Comparison of ENCODE assay signal across 2 cellular contexts in genomic region chr10:72098301-72099053, GRCh38.
TF ChIP-seq lines count a peak whose summit lies in the region.

No MANE protein-coding gene starts in this region.

TF ChIP-seq in HEK293T, 16 proteins besides CTCF, POLR2A, EP300 and RAD21:
- TF ChIP-seq PKNOX1 (IDR thresholded peaks at IDR 0.05) (peak; percentile 96), ZNF384 (IDR thresholded peaks at IDR 0.05) (no peak), FOXK2 (IDR thresholded peaks at IDR 0.05) (no peak), BHLHE40 (IDR thresholded peaks at IDR 0.05; ENCODE audit: borderline replicate concordance) (no peak), FOXM1 (IDR thresholded peaks at IDR 0.05; ENCODE audit: borderline replicate concordance) (no peak)

TF ChIP-seq in K562, 482 proteins besides CTCF, POLR2A, EP300 and RAD21 (continued from another document and continues in another):
- TF ChIP-seq ZNF318 (IDR thresholded peaks at IDR 0.05; ENCODE audit: borderline replicate concordance in 1 of 2, low read depth in 1 of 2) (0 out of 4 replicates have a peak, but pooled peaks of 1 of the 2 experiments have one; percentile 75), PBX2 (CRISPR knock-in tag; IDR thresholded peaks at IDR 0.05; ENCODE audit: low read depth) (peak; percentile 68), PBX2 (tag; conservative IDR thresholded peaks at IDR 0.05; ENCODE audit: low read depth) (peak; percentile 97), SMARCA4 (IDR thresholded peaks at IDR 0.05) (peak; percentile 83), LEF1 (IDR thresholded peaks at IDR 0.05) (peak; percentile 69; the same call in 1 of the 2 replicates), ATF1 (CRISPR knock-in tag; IDR thresholded peaks at IDR 0.05) (no peak), ATF1 (tag; IDR thresholded peaks at IDR 0.05) (peak; percentile 93), NBN (IDR thresholded peaks at IDR 0.05; ENCODE audit: low read depth) (no peak), GTF2A2 (tag; IDR thresholded peaks at IDR 0.05) (no peak), PTTG1 (tag; IDR thresholded peaks at IDR 0.05; ENCODE audit: low read depth) (no peak), RBM34 (IDR thresholded peaks at IDR 0.05; ENCODE audit: borderline replicate concordance, insufficient read depth, low read length) (no peak), SMARCC2 (IDR thresholded peaks at IDR 0.05; ENCODE audit: low read depth) (no peak), PML (IDR thresholded peaks at IDR 0.05; ENCODE audit: low read length) (peak; percentile 24; the same call in 1 of the 2 replicates), PCBP2 (IDR thresholded peaks at IDR 0.05; ENCODE audit: low read depth, low read length, poor library complexity, severe bottlenecking) (no peak), TCF3 (CRISPR knock-in tag; IDR thresholded peaks at IDR 0.05) (peak; percentile 33), ZFP36 (IDR thresholded peaks at IDR 0.05; ENCODE audit: low read depth, low read length, partially characterized antibody) (no peak), ELF4 (CRISPR knock-in tag; IDR thresholded peaks at IDR 0.05) (0 out of 2 replicates have a peak, but pooled peaks have one; percentile 20), RCOR1 (IDR thresholded peaks at IDR 0.05; ENCODE audit: borderline replicate concordance in 1 of 2, low read depth in 2 of 2, low read length in 2 of 2) (peak in 1 of 2 experiments; percentile 38; a peak in 1 of 4 replicates), GATAD2B (IDR thresholded peaks at IDR 0.05; ENCODE audit: borderline replicate concordance) (peak; percentile 59; the same call in 1 of the 2 replicates), FOXJ3 (CRISPR knock-in tag; IDR thresholded peaks at IDR 0.05) (no peak), SMAD1 (IDR thresholded peaks at IDR 0.05; ENCODE audit: low read depth, low read length, partially characterized antibody) (no peak), ZNF197 (CRISPR knock-in tag; IDR thresholded peaks at IDR 0.05; ENCODE audit: low read depth) (no peak), SIRT6 (IDR thresholded peaks at IDR 0.05; ENCODE audit: low read depth, low read length) (no peak), DACH1 (IDR thresholded peaks at IDR 0.05; ENCODE audit: partially characterized antibody) (no peak), ZFX (CRISPR knock-in tag; IDR thresholded peaks at IDR 0.05) (no peak), ZNF274 (IDR thresholded peaks at IDR 0.05; ENCODE audit: borderline replicate concordance, low read depth, low read length) (no peak), RB1 (IDR thresholded peaks at IDR 0.05; ENCODE audit: low read depth) (no peak), SMARCE1 (IDR thresholded peaks at IDR 0.05) (peak; percentile 88), MEIS2 (IDR thresholded peaks at IDR 0.05; ENCODE audit: partially characterized antibody) (peak; percentile 100), SOX6 (IDR thresholded peaks at IDR 0.05) (peak; percentile 57; the same call in 1 of the 2 replicates), TSC22D4 (tag; IDR thresholded peaks at IDR 0.05) (no peak), GATA2 (CRISPR knock-in tag; IDR thresholded peaks at IDR 0.05) (peak; percentile 54; the same call in 1 of the 2 replicates), CREM (IDR thresholded peaks at IDR 0.05; ENCODE audit: low read depth) (peak; percentile 90), NCOR1 (IDR thresholded peaks at IDR 0.05) (peak; percentile 30; the same call in 1 of the 2 replicates), DPF2 (IDR thresholded peaks at IDR 0.05) (peak; percentile 82; the same call in 1 of the 2 replicates), ZNF384 (IDR thresholded peaks at IDR 0.05; ENCODE audit: low read depth, low read length) (no peak), HES1 (IDR thresholded peaks at IDR 0.05; ENCODE audit: low read depth) (0 out of 2 replicates have a peak, but pooled peaks have one; percentile 44), PKNOX1 (IDR thresholded peaks at IDR 0.05) (peak; percentile 97), ELF2 (CRISPR knock-in tag; IDR thresholded peaks at IDR 0.05) (no peak), RHOXF2B (CRISPR knock-in tag; conservative IDR thresholded peaks at IDR 0.05) (no peak)
- TF ChIP-seq, protein P1, sequence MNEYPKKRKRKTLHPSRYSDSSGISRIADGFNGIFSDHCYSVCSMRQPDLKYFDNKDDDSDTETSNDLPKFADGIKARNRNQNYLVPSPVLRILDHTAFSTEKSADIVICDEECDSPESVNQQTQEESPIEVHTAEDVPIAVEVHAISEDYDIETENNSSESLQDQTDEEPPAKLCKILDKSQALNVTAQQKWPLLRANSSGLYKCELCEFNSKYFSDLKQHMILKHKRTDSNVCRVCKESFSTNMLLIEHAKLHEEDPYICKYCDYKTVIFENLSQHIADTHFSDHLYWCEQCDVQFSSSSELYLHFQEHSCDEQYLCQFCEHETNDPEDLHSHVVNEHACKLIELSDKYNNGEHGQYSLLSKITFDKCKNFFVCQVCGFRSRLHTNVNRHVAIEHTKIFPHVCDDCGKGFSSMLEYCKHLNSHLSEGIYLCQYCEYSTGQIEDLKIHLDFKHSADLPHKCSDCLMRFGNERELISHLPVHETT (CRISPR knock-in tag; conservative IDR thresholded peaks at IDR 0.05 in 1 of 2, IDR thresholded peaks at IDR 0.05 in 1 of 2), result no peak
- TF ChIP-seq, protein P2, sequence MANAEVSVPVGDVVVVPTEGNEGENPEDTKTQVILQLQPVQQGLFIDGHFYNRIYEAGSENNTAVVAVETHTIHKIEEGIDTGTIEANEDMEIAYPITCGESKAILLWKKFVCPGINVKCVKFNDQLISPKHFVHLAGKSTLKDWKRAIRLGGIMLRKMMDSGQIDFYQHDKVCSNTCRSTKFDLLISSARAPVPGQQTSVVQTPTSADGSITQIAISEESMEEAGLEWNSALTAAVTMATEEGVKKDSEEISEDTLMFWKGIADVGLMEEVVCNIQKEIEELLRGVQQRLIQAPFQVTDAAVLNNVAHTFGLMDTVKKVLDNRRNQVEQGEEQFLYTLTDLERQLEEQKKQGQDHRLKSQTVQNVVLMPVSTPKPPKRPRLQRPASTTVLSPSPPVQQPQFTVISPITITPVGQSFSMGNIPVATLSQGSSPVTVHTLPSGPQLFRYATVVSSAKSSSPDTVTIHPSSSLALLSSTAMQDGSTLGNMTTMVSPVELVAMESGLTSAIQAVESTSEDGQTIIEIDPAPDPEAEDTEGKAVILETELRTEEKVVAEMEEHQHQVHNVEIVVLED (CRISPR knock-in tag; IDR thresholded peaks at IDR 0.05), result no peak
- TF ChIP-seq, protein P3, sequence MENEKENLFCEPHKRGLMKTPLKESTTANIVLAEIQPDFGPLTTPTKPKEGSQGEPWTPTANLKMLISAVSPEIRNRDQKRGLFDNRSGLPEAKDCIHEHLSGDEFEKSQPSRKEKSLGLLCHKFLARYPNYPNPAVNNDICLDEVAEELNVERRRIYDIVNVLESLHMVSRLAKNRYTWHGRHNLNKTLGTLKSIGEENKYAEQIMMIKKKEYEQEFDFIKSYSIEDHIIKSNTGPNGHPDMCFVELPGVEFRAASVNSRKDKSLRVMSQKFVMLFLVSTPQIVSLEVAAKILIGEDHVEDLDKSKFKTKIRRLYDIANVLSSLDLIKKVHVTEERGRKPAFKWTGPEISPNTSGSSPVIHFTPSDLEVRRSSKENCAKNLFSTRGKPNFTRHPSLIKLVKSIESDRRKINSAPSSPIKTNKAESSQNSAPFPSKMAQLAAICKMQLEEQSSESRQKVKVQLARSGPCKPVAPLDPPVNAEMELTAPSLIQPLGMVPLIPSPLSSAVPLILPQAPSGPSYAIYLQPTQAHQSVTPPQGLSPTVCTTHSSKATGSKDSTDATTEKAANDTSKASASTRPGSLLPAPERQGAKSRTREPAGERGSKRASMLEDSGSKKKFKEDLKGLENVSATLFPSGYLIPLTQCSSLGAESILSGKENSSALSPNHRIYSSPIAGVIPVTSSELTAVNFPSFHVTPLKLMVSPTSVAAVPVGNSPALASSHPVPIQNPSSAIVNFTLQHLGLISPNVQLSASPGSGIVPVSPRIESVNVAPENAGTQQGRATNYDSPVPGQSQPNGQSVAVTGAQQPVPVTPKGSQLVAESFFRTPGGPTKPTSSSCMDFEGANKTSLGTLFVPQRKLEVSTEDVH (IDR thresholded peaks at IDR 0.05; ENCODE audit: low read depth, partially characterized antibody), result peak; percentile 27
- TF ChIP-seq, protein P4, sequence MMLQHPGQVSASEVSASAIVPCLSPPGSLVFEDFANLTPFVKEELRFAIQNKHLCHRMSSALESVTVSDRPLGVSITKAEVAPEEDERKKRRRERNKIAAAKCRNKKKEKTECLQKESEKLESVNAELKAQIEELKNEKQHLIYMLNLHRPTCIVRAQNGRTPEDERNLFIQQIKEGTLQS (IDR thresholded peaks at IDR 0.05), result peak; percentile 64; the same call in 1 of the 2 replicates
- TF ChIP-seq, protein P4 (CRISPR knock-in tag; conservative IDR thresholded peaks at IDR 0.05), result no peak
